In the genomic region with DNA sequence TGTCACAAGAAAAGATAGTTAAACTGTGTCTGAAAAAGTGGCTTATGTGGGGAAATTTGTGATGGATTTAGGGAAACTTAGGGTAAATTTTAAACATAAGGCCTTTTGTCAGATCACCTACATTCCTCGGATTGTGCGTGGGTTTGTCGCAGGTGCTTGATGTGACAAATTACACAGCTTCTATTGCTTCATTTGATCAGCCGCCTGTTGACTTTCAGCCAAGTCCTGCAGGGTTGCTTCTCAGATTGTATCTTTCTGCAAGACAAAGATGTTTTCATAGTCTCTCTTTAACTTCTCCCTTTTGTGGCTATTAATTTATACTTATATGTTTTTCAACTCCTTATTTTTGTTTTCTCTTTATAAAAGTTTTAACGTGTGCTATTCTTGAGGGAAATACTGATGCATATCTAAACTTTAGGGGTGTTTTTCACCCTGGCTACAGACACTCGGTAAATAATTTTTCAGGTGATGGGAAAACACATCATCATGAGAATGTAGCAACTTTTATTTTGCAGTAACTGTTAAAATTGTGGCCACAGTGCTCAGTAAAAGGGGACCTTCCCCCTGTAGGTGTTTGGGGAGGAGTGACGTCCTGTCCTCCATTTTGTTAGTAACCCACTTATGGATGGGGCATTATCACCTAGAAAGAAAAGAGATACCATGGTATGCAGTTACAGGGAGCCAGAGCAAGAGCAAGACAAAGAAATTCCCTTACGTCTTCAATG, we compare ENCODE assay signal across 16 cellular contexts. TPM values are rescaled to one million over a fixed set of nuclear protein-coding genes. Genes with fewer than 3 reads are reported as not detected.
DNase-seq lines count a peak whose midpoint lies in the region; ATAC-seq, FAIRE-seq and TF ChIP-seq lines count a peak whose summit lies in the region.
"Had no signal": no experiment of that assay in that cellular context is flagged by ENCODE, and none has a peak within 500 bp of the region (broad histone marks: within the 10 kb centered on the region; RNA-seq: fewer than 3 reads in every experiment).

No MANE protein-coding gene starts in this region.

- peaks cover 78% of the 10 kb centered on the region for H3K4me1 Mint-ChIP-seq in activated CD4-positive, alpha-beta T cell treated with anti-CD3 and anti-CD28 coated beads for 36 hours
- peaks cover 51% of the 10 kb centered on the region for H3K4me1 Mint-ChIP-seq in T-helper 17 cell
- H3K4me1 Mint-ChIP-seq in activated naive CD4-positive, alpha-beta T cell treated with anti-CD3 and anti-CD28 coated beads, Interleukin-2, amount 10 ng/mL, durations not matched to agents 7 days and 5 days = peaks cover 65% of the 10 kb centered on the region
- H3K4me1 Mint-ChIP-seq: nephron had no signal

- no peak overlapping the region for H3K4me3 ChIP-seq in pancreas
- H3K4me3 ChIP-seq: dorsolateral prefrontal cortex, right atrium auricular region had no signal

- no peaks in the 10 kb centered on the region for H3K27me3 Mint-ChIP-seq in activated CD4-positive, alpha-beta T cell treated with anti-CD3 and anti-CD28 coated beads for 36 hours
- H3K27me3 Mint-ChIP-seq in T-helper 17 cell = no peaks in the 10 kb centered on the region
- no peaks in the 10 kb centered on the region for H3K27me3 Mint-ChIP-seq in activated naive CD4-positive, alpha-beta T cell treated with anti-CD3 and anti-CD28 coated beads, Interleukin-2, amount 10 ng/mL, durations not matched to agents 7 days and 5 days

- H3K9me3 Mint-ChIP-seq in activated CD4-positive, alpha-beta T cell treated with anti-CD3 and anti-CD28 coated beads for 36 hours (ENCODE audit: low read depth) = peaks cover 3% of the 10 kb centered on the region
- H3K9me3 Mint-ChIP-seq in activated naive CD4-positive, alpha-beta T cell treated with anti-CD3 and anti-CD28 coated beads, Interleukin-2, amount 10 ng/mL, durations not matched to agents 7 days and 5 days = no peaks in the 10 kb centered on the region
- H3K9me3 Mint-ChIP-seq: nephron had no signal

- WGBS in pancreas, 2 donors = 38 to 39% methylated on average over 8 of the region's 8 CpGs

- H3K36me3 Mint-ChIP-seq in activated CD4-positive, alpha-beta T cell treated with anti-CD3 and anti-CD28 coated beads for 36 hours (ENCODE audit: low read depth) = peaks cover 59% of the 10 kb centered on the region
- H3K36me3 Mint-ChIP-seq in T-helper 17 cell (ENCODE audit: low read depth) = peaks cover 10% of the 10 kb centered on the region
- H3K36me3 Mint-ChIP-seq in activated naive CD4-positive, alpha-beta T cell treated with anti-CD3 and anti-CD28 coated beads, Interleukin-2, amount 10 ng/mL, durations not matched to agents 7 days and 5 days = peaks cover 42% of the 10 kb centered on the region

- FAIRE-seq in pancreas (lab: Jason Lieb, UNC) (peak; percentile 5), GM12892 (lab: Jason Lieb, UNC) (no peak)
- FAIRE-seq: A204.1 had no signal

- TF ChIP-seq CTCF in pancreas (IDR thresholded peaks at IDR 0.05) = no peak

- POLR2A ChIA-PET in activated CD4-positive, alpha-beta T cell treated with anti-CD3 and anti-CD28 coated beads for 36 hours (lab: Charles Lee) = no interaction called here

- peaks cover 11 to 31% (median 21%) of the 10 kb centered on the region in 3 donors for H3K4me1 ChIP-seq in pancreas

- TF ChIP-seq POLR2A in GM12892 (IDR thresholded peaks at IDR 0.05; ENCODE audit: low read depth, low read length) = no peak

- H3K27ac Mint-ChIP-seq in activated CD4-positive, alpha-beta T cell treated with anti-CD3 and anti-CD28 coated beads for 36 hours = peak overlapping the region; percentile 87
- peak overlapping the region; percentile 100 for H3K27ac Mint-ChIP-seq in T-helper 17 cell
- H3K27ac Mint-ChIP-seq in activated naive CD4-positive, alpha-beta T cell treated with anti-CD3 and anti-CD28 coated beads, Interleukin-2, amount 10 ng/mL, durations not matched to agents 7 days and 5 days = peak overlapping the region; percentile 67
- H3K27ac Mint-ChIP-seq: nephron had no signal

- peak overlapping the region; percentile 6 for H3K4me3 Mint-ChIP-seq in activated CD4-positive, alpha-beta T cell treated with anti-CD3 and anti-CD28 coated beads for 36 hours
- H3K4me3 Mint-ChIP-seq in T-helper 17 cell = peak overlapping the region; percentile 64
- H3K4me3 Mint-ChIP-seq in activated naive CD4-positive, alpha-beta T cell treated with anti-CD3 and anti-CD28 coated beads, Interleukin-2, amount 10 ng/mL, durations not matched to agents 7 days and 5 days = no peak overlapping the region
- H3K4me3 Mint-ChIP-seq: nephron had no signal

- CTCF ChIA-PET in activated CD4-positive, alpha-beta T cell treated with anti-CD3 and anti-CD28 coated beads for 36 hours (lab: Charles Lee) = interaction anchor here (0.9 to 1.4 kb wide), 3 partner anchors 12 to 96 kb away, joined by 3 to 6 read pairs (median 3); no protein-coding TSS in a partner anchor
- CTCF ChIA-PET in activated naive CD4-positive, alpha-beta T cell treated with anti-CD3 and anti-CD28 coated beads, Interleukin-2, amount 10 ng/mL, durations not matched to agents 7 days and 5 days (lab: Charles Lee) = no interaction called here

- H3K27ac ChIP-seq in pancreas = peak overlapping the region in 2 of 4 donors; percentile 28 to 51
- H3K27ac ChIP-seq: dorsolateral prefrontal cortex, right atrium auricular region had no signal

- ATAC-seq in activated CD4-positive, alpha-beta T cell treated with anti-CD3 and anti-CD28 coated beads for 36 hours = peak; percentile 46
- ATAC-seq in T-helper 17 cell (peak; percentile 77), pancreas (peak in 3 of 4 donors; percentile 24 to 50 (median 26))

- peak; percentile 54 for DNase-seq in activated CD4-positive, alpha-beta T cell treated with anti-CD3 and anti-CD28 coated beads for 36 hours
- DNase-seq in activated CD4-positive, alpha-beta T cell treated with anti-CD3 and anti-CD28 coated beads for 1 hour = no peak
- DNase-seq in T-helper 17 cell = peak in 2 of 3 donors; percentile 34 to 37
- DNase-seq in activated naive CD4-positive, alpha-beta T cell treated with anti-CD3 and anti-CD28 coated beads, Interleukin-2, amount 10 ng/mL, durations not matched to agents 7 days and 5 days = no peak
- DNase-seq in pancreas = peak in 4 of 6 donors; percentile 48 to 68 (median 60)
- DNase-seq in GM12892 (ENCODE audit: insufficient read length) = no peak
- DNase-seq in DMS153 (lab: John Stamatoyannopoulos, UW) = no peak
- no peak for DNase-seq in DMS 273 treated with DMSO at 0.1 percent for 48 hours (lab: John Stamatoyannopoulos, UW)
- DNase-seq: NCI-H1930, T1000 had no signal

- H3K9me3 ChIP-seq in T-helper 17 cell (ENCODE audit: control insufficient read depth, low read length, poor library complexity, severe bottlenecking) (no peaks in the 10 kb centered on the region), pancreas (no peaks in the 10 kb centered on the region)
- H3K9me3 ChIP-seq: right atrium auricular region had no signal

- H3K36me3 ChIP-seq in pancreas = no peaks in the 10 kb centered on the region
- H3K36me3 ChIP-seq: right atrium auricular region had no signal

- intact Hi-C loops in activated CD4-positive, alpha-beta T cell treated with anti-CD3 and anti-CD28 coated beads for 36 hours (cut with DNase I, micrococcal nuclease) = loop anchor here in 1 of 2 experiments (1.0 to 2.0 kb wide), 2 partner anchors 44 to 94 kb away; a partner anchor contains a TSS
- intact Hi-C loops in pancreas (cut with DNase I) = no loop called here

- H3K27me3 ChIP-seq in pancreas = no peaks in the 10 kb centered on the region
- H3K27me3 ChIP-seq: dorsolateral prefrontal cortex, right atrium auricular region had no signal

RNA-seq across cellular contexts. Expression of a gene that starts 31.4 kb away (rescaled TPM):
- total RNA-seq in activated CD4-positive, alpha-beta T cell treated with anti-CD3 and anti-CD28 coated beads for 36 hours = 10 to 100 TPM; 56.0 to 57.8 TPM
- total RNA-seq in T-helper 17 cell (10 to 100 TPM; 18.5 to 28.3 TPM), pancreas (10 to 100 TPM in 1 of 6 donors, 1 to 10 TPM in 5; 6.3 to 10.9 (median 7.4) TPM)
- 1 to 10 TPM; 5.4 to 7.6 TPM for polyA plus RNA-seq in pancreas
- 12.1 TPM for polyA plus RNA-seq in GM12892 (2012; ENCODE audit: missing spikeins)
- total RNA-seq: HT1080, MCF 10A had no signal

RNA-seq across cellular contexts. Expression of a gene that starts 53.9 kb away (rescaled TPM):
- 100 to 1,000 TPM; 194 to 309 TPM for total RNA-seq in activated CD4-positive, alpha-beta T cell treated with anti-CD3 and anti-CD28 coated beads for 36 hours
- total RNA-seq in T-helper 17 cell (100 to 1,000 TPM; 558 to 772 TPM), pancreas (10 to 100 TPM; 27.4 to 60.8 (median 39.9) TPM)
- polyA plus RNA-seq in pancreas = 100 to 1,000 TPM in 1 of 2 donors, 10 to 100 TPM in 1; 75.4 to 119 TPM
- 274 TPM for polyA plus RNA-seq in GM12892 (2012; ENCODE audit: missing spikeins)

Comparison
In these comparisons a context has a peak if more than half of its experiments do, and no peak if none do; other contexts are left out.
1. DNase-seq: peak in activated CD4-positive, alpha-beta T cell treated with anti-CD3 and anti-CD28 coated beads for 36 hours (single experiment), T-helper 17 cell (2 of 3) and pancreas (4 of 6); none in activated CD4-positive, alpha-beta T cell treated with anti-CD3 and anti-CD28 coated beads for 1 hour (single experiment), activated naive CD4-positive, alpha-beta T cell treated with anti-CD3 and anti-CD28 coated beads, Interleukin-2, amount 10 ng/mL, durations not matched to agents 7 days and 5 days (single experiment), GM12892 (single experiment), DMS153 (single experiment) and DMS 273 treated with DMSO at 0.1 percent for 48 hours (single experiment).
2. ATAC-seq: peak in every context shown above with its lines; median percentile 77 in T-helper 17 cell; 46 in activated CD4-positive, alpha-beta T cell treated with anti-CD3 and anti-CD28 coated beads for 36 hours; 26 in pancreas.
3. Peak in every context shown above with its lines, with median percentiles within 50 percentile points of each other: H3K27ac Mint-ChIP-seq.